32 cellular contexts compared by ENCODE assay signal in genomic region chr12:114751712-114752111, GRCh38.
"Had no signal": no experiment of that assay in that cellular context is flagged by ENCODE, and none has a peak within 500 bp of the region (broad histone marks: within the 10 kb centered on the region; RNA-seq: fewer than 3 reads in every experiment).

No MANE protein-coding gene starts in this region.

- ATAC-seq: left lung; naive thymus-derived CD4-positive, alpha-beta T cell; pancreas; T-helper 17 cell had no signal

- H3K27ac ChIP-seq: ascending aorta, left lung, pancreas, psoas muscle, right atrium auricular region, spleen, suprapubic skin, tibial artery, WERI-Rb-1 had no signal

- H3K4me3 ChIP-seq: ascending aorta, left lung, lung, pancreas, psoas muscle, right atrium auricular region, spleen, suprapubic skin, tibial artery had no signal

- H3K9me3 Mint-ChIP-seq: activated CD4-positive, alpha-beta memory T cell treated with anti-CD3 and anti-CD28 coated beads for 36 hours; activated CD4-positive, alpha-beta T cell treated with anti-CD3 and anti-CD28 coated beads, Interleukin-2, amount 10 ng/mL, durations not matched to agents 24 days and 14 days; activated T-helper 1 cell treated with anti-CD3 and anti-CD28 coated beads, Interleukin-12 subunit alpha, Interleukin-12 subunit beta, Interleukin-2, Interleukin-4 antibody, amounts not matched to agents 30 ng/mL and 10 ng/mL and 1 ng/mL, durations not matched to agents 14 hours and 24 hours and 36 hours; neural crest cell had no signal

- H3K36me3 ChIP-seq: ascending aorta, left lung, pancreas, right atrium auricular region, spleen, suprapubic skin, tibial artery, WERI-Rb-1 had no signal

- FAIRE-seq: endothelial cell of umbilical vein, pancreas had no signal

- H3K36me3 Mint-ChIP-seq: activated CD4-positive, alpha-beta memory T cell treated with anti-CD3 and anti-CD28 coated beads for 36 hours; activated naive CD8-positive, alpha-beta T cell treated with anti-CD3 and anti-CD28 coated beads for 36 hours; brain; naive thymus-derived CD4-positive, alpha-beta T cell had no signal

- DNase-seq: activated CD4-positive, alpha-beta memory T cell treated with anti-CD3 and anti-CD28 coated beads for 36 hours; activated CD4-positive, alpha-beta T cell treated with anti-CD3 and anti-CD28 coated beads, Interleukin-2, amount 10 ng/mL, durations not matched to agents 24 days and 14 days; activated CD4-positive, CD25-positive, alpha-beta regulatory T cell treated with anti-CD3 and anti-CD28 coated beads, Interleukin-2, amount 50 U/mL, for 72 hours; activated CD8-positive, alpha-beta memory T cell treated with anti-CD3 and anti-CD28 coated beads, Interleukin-2, amount 50 U/mL, for 4 hours; activated effector memory CD4-positive, alpha-beta T cell treated with anti-CD3 and anti-CD28 coated beads, Interleukin-2, amount 50 U/mL, for 16 hours; activated naive CD4-positive, alpha-beta T cell treated with anti-CD3 and anti-CD28 coated beads for 36 hours; activated naive CD8-positive, alpha-beta T cell treated with anti-CD3 and anti-CD28 coated beads for 36 hours; activated T-cell treated with anti-CD3 and anti-CD28 coated beads, Interleukin-2, amount 50 U/mL, for 1 hour; cortex of kidney; foreskin fibroblast; head of caudate nucleus; hypothalamus; kidney glomerular epithelial cell; left lung; naive thymus-derived CD4-positive, alpha-beta T cell; nucleus accumbens; pancreas; psoas muscle; spleen; stimulated activated naive CD4-positive, alpha-beta T cell; T-helper 17 cell; T1000; tibial artery; WERI-Rb-1 had no signal

- H3K4me1 Mint-ChIP-seq: activated CD4-positive, alpha-beta T cell treated with anti-CD3 and anti-CD28 coated beads, Interleukin-2, amount 10 ng/mL, durations not matched to agents 24 days and 14 days; activated naive CD8-positive, alpha-beta T cell treated with anti-CD3 and anti-CD28 coated beads for 36 hours; naive thymus-derived CD4-positive, alpha-beta T cell; T-helper 17 cell had no signal

- H3K27me3 Mint-ChIP-seq: activated CD4-positive, alpha-beta memory T cell treated with anti-CD3 and anti-CD28 coated beads for 36 hours; activated CD4-positive, alpha-beta T cell treated with anti-CD3 and anti-CD28 coated beads, Interleukin-2, amount 10 ng/mL, durations not matched to agents 24 days and 14 days; activated naive CD8-positive, alpha-beta T cell treated with anti-CD3 and anti-CD28 coated beads for 36 hours; T-helper 17 cell had no signal

- H3K4me1 ChIP-seq: ascending aorta, pancreas, psoas muscle, right atrium auricular region, spleen, suprapubic skin, tibial artery had no signal

- H3K27ac Mint-ChIP-seq: activated CD4-positive, alpha-beta memory T cell treated with anti-CD3 and anti-CD28 coated beads for 36 hours; activated CD4-positive, alpha-beta T cell treated with anti-CD3 and anti-CD28 coated beads, Interleukin-2, amount 10 ng/mL, durations not matched to agents 24 days and 14 days; activated naive CD4-positive, alpha-beta T cell treated with anti-CD3 and anti-CD28 coated beads for 36 hours; activated naive CD8-positive, alpha-beta T cell treated with anti-CD3 and anti-CD28 coated beads for 36 hours; activated T-helper 1 cell treated with anti-CD3 and anti-CD28 coated beads, Interleukin-12 subunit alpha, Interleukin-12 subunit beta, Interleukin-2, Interleukin-4 antibody, amounts not matched to agents 30 ng/mL and 10 ng/mL and 1 ng/mL, durations not matched to agents 14 hours and 24 hours and 36 hours; naive thymus-derived CD4-positive, alpha-beta T cell; T-helper 17 cell had no signal

- H3K4me3 Mint-ChIP-seq: activated CD4-positive, alpha-beta memory T cell treated with anti-CD3 and anti-CD28 coated beads for 36 hours; activated CD4-positive, alpha-beta T cell treated with anti-CD3 and anti-CD28 coated beads, Interleukin-2, amount 10 ng/mL, durations not matched to agents 24 days and 14 days; activated naive CD4-positive, alpha-beta T cell treated with anti-CD3 and anti-CD28 coated beads for 36 hours; activated naive CD8-positive, alpha-beta T cell treated with anti-CD3 and anti-CD28 coated beads for 36 hours; activated T-helper 1 cell treated with anti-CD3 and anti-CD28 coated beads, Interleukin-12 subunit alpha, Interleukin-12 subunit beta, Interleukin-2, Interleukin-4 antibody, amounts not matched to agents 30 ng/mL and 10 ng/mL and 1 ng/mL, durations not matched to agents 14 hours and 24 hours and 36 hours; naive thymus-derived CD4-positive, alpha-beta T cell; neural crest cell; T-helper 17 cell had no signal

- H3K9me3 ChIP-seq: ascending aorta, left lung, pancreas, psoas muscle, right atrium auricular region, spleen, suprapubic skin, tibial artery had no signal

- H3K27me3 ChIP-seq: ascending aorta, left lung, right atrium auricular region, spleen, suprapubic skin had no signal
